In genomic region chr6:35146453-35146852, GRCh38 we compare ENCODE assay signal across 8 cellular contexts. TPM values are rescaled to one million over a fixed set of nuclear protein-coding genes. Genes with fewer than 3 reads are reported as not detected.
A peak's percentile ranks its signal among the peaks of the same experiment; 100 is the strongest.
DNase-seq lines count a peak whose midpoint lies in the region; ATAC-seq, FAIRE-seq and TF ChIP-seq lines count a peak whose summit lies in the region.

No MANE protein-coding gene starts in this region.

- no TSS peak for BruUV-seq in endothelial cell of umbilical vein (replicated peaks; lab: Mats Ljungman, UMichigan)

- ATAC-seq in GM21423 (IDR thresholded peaks at IDR 0.05; ENCODE audit: unreplicated experiment) (no peak), GM21786 (IDR thresholded peaks at IDR 0.05; ENCODE audit: unreplicated experiment) (no peak)

- CTCF ChIA-PET in HEK293 (lab: Yijun Ruan, JAX) (interaction anchor here (0.5 to 8.0 kb wide), 46 partner anchors 9 to 321 kb away, joined by 3 to 209 read pairs (median 4); partner anchors contain the start of gene SCUBE3), endothelial cell of umbilical vein (lab: Charles Lee) (interaction anchor here (0.6 to 9.0 kb wide), 15 partner anchors 10 to 367 kb away, joined by 3 to 181 read pairs (median 7); no protein-coding TSS in a partner anchor)

- DNase-seq in DMS 273 (lab: John Stamatoyannopoulos, UW; ENCODE audit: unreplicated experiment) (peak; percentile 70), RCC 7860 (ENCODE audit: low spot score) (peak; percentile 27), endothelial cell of umbilical vein (ENCODE audit: low read depth, low spot score) (peak; percentile 47), germinal center (ENCODE audit: low spot score) (no peak)

- peaks cover 66% of the 10 kb centered on the region for H3K4me1 Mint-ChIP-seq in nephron

- no peaks in the 10 kb centered on the region for H3K9me3 Mint-ChIP-seq in nephron

- TF ChIP-seq POLR2A in endothelial cell of umbilical vein (IDR thresholded peaks at IDR 0.05; ENCODE audit: low read depth, low read length) = no peak

- H3K4me2 ChIP-seq in endothelial cell of umbilical vein (ENCODE audit: insufficient read depth, low read length) = no peak overlapping the region

- TF ChIP-seq CTCF in HEK293 (tag by site-specific recombination; IDR thresholded peaks at IDR 0.05) (peak; percentile 79), endothelial cell of umbilical vein (IDR thresholded peaks at IDR 0.05; ENCODE audit: extremely low read depth in 1 of 2, insufficient read depth in 1 of 2, low read depth in 1 of 2, low read length in 2 of 2) (peak; percentile 51 to 70), nephron (IDR thresholded peaks at IDR 0.05; ENCODE audit: unreplicated experiment in 3 of 3) (peak; percentile 44 to 55 (median 48))

- no peak overlapping the region for H3K4me3 Mint-ChIP-seq in nephron

- intact Hi-C loops in endothelial cell of umbilical vein (cut with micrococcal nuclease) = loop anchor here (1.0 to 10.0 kb wide), 3 partner anchors 59 to 282 kb away; no protein-coding TSS in a partner anchor

- peaks cover 3% of the 10 kb centered on the region for H3K27me3 Mint-ChIP-seq in nephron (ENCODE audit: low read depth)

- H3K27me3 ChIP-seq in endothelial cell of umbilical vein (ENCODE audit: control insufficient read depth in 2 of 2, insufficient read depth in 2 of 2, low read length in 2 of 2) = no peaks in the 10 kb centered on the region

- dilution Hi-C loops in endothelial cell of umbilical vein (cut with MboI; ENCODE audit: extremely low pct_ligation_motif_present, low sequenced_read_pairs) = no loop called here

- no peak overlapping the region for H2AFZ ChIP-seq in endothelial cell of umbilical vein (ENCODE audit: low read depth, low read length)

- no peaks in the 10 kb centered on the region for H3K36me3 Mint-ChIP-seq in nephron (ENCODE audit: low read depth)

- H3K36me3 ChIP-seq in HEK293 (ENCODE audit: control insufficient read depth in 2 of 2, insufficient read depth in 1 of 2, low read length in 2 of 2) = no peaks in the 10 kb centered on the region
- no peaks in the 10 kb centered on the region for H3K36me3 ChIP-seq in endothelial cell of umbilical vein (ENCODE audit: control insufficient read depth in 2 of 2, extremely low read depth in 1 of 2, insufficient read depth in 2 of 2, low read length in 2 of 2)

- no peaks in the 10 kb centered on the region for H3K9me1 ChIP-seq in endothelial cell of umbilical vein (replicated peaks; ENCODE audit: control insufficient read depth, extremely low read depth, insufficient read depth, low read length)

- H3K4me3 ChIP-seq in HEK293 (ENCODE audit: low read depth, low read length) (no peak overlapping the region), endothelial cell of umbilical vein (replicated peaks in 1 of 3; ENCODE audit: insufficient read depth in 1 of 3, low read depth in 1 of 3, low read length in 3 of 3) (no peak overlapping the region)

- peak overlapping the region; percentile 76 to 95 (median 93) for H3K27ac Mint-ChIP-seq in nephron

- no peaks in the 10 kb centered on the region for H4K20me1 ChIP-seq in endothelial cell of umbilical vein (replicated peaks; ENCODE audit: control insufficient read depth, extremely low read depth, insufficient read depth, low read length)

- no peak overlapping the region for H3K9ac ChIP-seq in endothelial cell of umbilical vein (replicated peaks; ENCODE audit: extremely low read depth, insufficient read depth, low read length)

- H3K79me2 ChIP-seq in endothelial cell of umbilical vein (ENCODE audit: control insufficient read depth, insufficient read depth, low read length) = no peaks in the 10 kb centered on the region

- H3K4me1 ChIP-seq in HEK293 (ENCODE audit: control insufficient read depth, insufficient read depth, low read length) (peaks cover 2% of the 10 kb centered on the region; the same call in 1 of the 2 replicates), endothelial cell of umbilical vein (ENCODE audit: control insufficient read depth, extremely low read depth, insufficient read depth, low read length) (peaks cover 11% of the 10 kb centered on the region)

- POLR2A ChIA-PET in HEK293 (lab: Yijun Ruan, JAX) = interaction anchor here (0.6 to 0.8 kb wide), 4 partner anchors 11 to 94 kb away, joined by 3 to 6 read pairs (median 3); no protein-coding TSS in a partner anchor
- POLR2A ChIA-PET in endothelial cell of umbilical vein (lab: Charles Lee) = no interaction called here

- no peaks in the 10 kb centered on the region for H3K9me3 ChIP-seq in HEK293 (ENCODE audit: control insufficient read depth, insufficient read depth, low read depth, low read length)
- H3K9me3 ChIP-seq in endothelial cell of umbilical vein (replicated peaks; ENCODE audit: control insufficient read depth, insufficient read depth, low read length) = no peaks in the 10 kb centered on the region

- H3K27ac ChIP-seq in HEK293 (ENCODE audit: extremely low read depth, low read depth, low read length) (no peak overlapping the region), endothelial cell of umbilical vein (ENCODE audit: insufficient read depth, low read depth, low read length) (no peak overlapping the region)

- FAIRE-seq in RCC 7860 (lab: Jason Lieb, UNC) (no peak), endothelial cell of umbilical vein (lab: Jason Lieb, UNC) (peak; percentile 49)

TF ChIP-seq in HEK293, 187 proteins besides CTCF, POLR2A, EP300 and RAD21 (continues in another document):
- no peak for TF ChIP-seq ZNF148 (tag by site-specific recombination; IDR thresholded peaks at IDR 0.05; ENCODE audit: borderline replicate concordance)
- no peak for TF ChIP-seq ZNF560 (tag by site-specific recombination; IDR thresholded peaks at IDR 0.05; ENCODE audit: borderline replicate concordance)
- peak; percentile 79 for TF ChIP-seq ZNF654 (tag by site-specific recombination; IDR thresholded peaks at IDR 0.05; ENCODE audit: low read depth)
- TF ChIP-seq ZNF561 (tag by site-specific recombination; IDR thresholded peaks at IDR 0.05; ENCODE audit: borderline replicate concordance) = peak; percentile 53; the same call in 1 of the 2 replicates
- TF ChIP-seq ZNF791 (tag by site-specific recombination; IDR thresholded peaks at IDR 0.05) = no peak
- TF ChIP-seq ZNF596 (tag by site-specific recombination; IDR thresholded peaks at IDR 0.05) = peak; percentile 27; the same call in 1 of the 2 replicates
- TF ChIP-seq ZNF629 (tag by site-specific recombination; IDR thresholded peaks at IDR 0.05) = 0 out of 2 replicates have a peak, but pooled peaks have one; percentile 10

TF ChIP-seq in endothelial cell of umbilical vein, 7 proteins besides CTCF, POLR2A, EP300 and RAD21:
- TF ChIP-seq JUN (IDR thresholded peaks at IDR 0.05; ENCODE audit: borderline replicate concordance, insufficient read depth, insufficient read length, low read depth) (no peak), MAX (IDR thresholded peaks at IDR 0.05; ENCODE audit: insufficient read depth, insufficient read length) (no peak), GATA2 (IDR thresholded peaks at IDR 0.05; ENCODE audit: insufficient read depth, insufficient read length, low read depth, low read length) (no peak), MYC (IDR thresholded peaks at IDR 0.05; ENCODE audit: low read depth, low read length) (no peak)

RNA-seq across cellular contexts. Expression of gene TCP11, which starts 5.3 kb away (rescaled TPM):
- total RNA-seq in endothelial cell of umbilical vein = not detected in 2 replicates
- 0.18 TPM in 2 replicates for polyA plus RNA-seq in endothelial cell of umbilical vein
- 0.05 and 0.14 TPM in 2 replicates for polyA plus RNA-seq in endothelial cell of umbilical vein (2011; cell fraction: cytosol; rRNA removed)
- polyA plus RNA-seq in endothelial cell of umbilical vein (2011; cell fraction: nucleus; rRNA removed) = 0.14 TPM in 1 of 2 replicates, not detected in the other
- polyA plus RNA-seq in endothelial cell of umbilical vein (2012) = not detected in 2 replicates
- polyA minus RNA-seq in endothelial cell of umbilical vein = 0.32 TPM in 1 of 2 replicates, not detected in the other
- not detected for polyA minus RNA-seq in endothelial cell of umbilical vein (2011; cell fraction: cytosol; rRNA and poly(A)+ RNA removed)
- not detected in 2 replicates for polyA minus RNA-seq in endothelial cell of umbilical vein (2011; cell fraction: nucleus; rRNA and poly(A)+ RNA removed)
